ENCODE assay signal across 10 cellular contexts in genomic region chr21:15060776-15061175, GRCh38. TPM values are rescaled to one million over a fixed set of nuclear protein-coding genes. Genes with fewer than 3 reads are reported as not detected.
DNase-seq lines count a peak whose midpoint lies in the region; ATAC-seq, FAIRE-seq and TF ChIP-seq lines count a peak whose summit lies in the region.
"Had no signal": no experiment of that assay in that cellular context is flagged by ENCODE, and none has a peak within 500 bp of the region (broad histone marks: within the 10 kb centered on the region; RNA-seq: fewer than 3 reads in every experiment).

No MANE protein-coding gene starts in this region.

- no peak for DNase-seq in AG04449 (ENCODE audit: low read depth, low spot score)
- DNase-seq in H54 (ENCODE audit: insufficient read length, low spot score) = no peak
- DNase-seq in activated naive CD8-positive, alpha-beta T cell treated with anti-CD3 and anti-CD28 coated beads for 36 hours = no peak
- DNase-seq in kidney tubule cell (ENCODE audit: low spot score) = peak; percentile 58
- no peak for DNase-seq in KG1 (lab: John Stamatoyannopoulos, UW)
- no peak for DNase-seq in NCI-H2107 (lab: John Stamatoyannopoulos, UW)
- DNase-seq in activated naive CD4-positive, alpha-beta T cell treated with anti-CD3 and anti-CD28 coated beads, Interleukin-2, amount 10 ng/mL, durations not matched to agents 7 days and 5 days = no peak
- DNase-seq: activated CD8-positive, alpha-beta memory T cell treated with anti-CD3 and anti-CD28 coated beads, Interleukin-2, amount 10 ng/mL, durations not matched to agents 7 days and 5 days; NK-92 treated with Interleukin-12 subunit alpha and Interleukin-12 subunit beta, amount 100 ng/mL, for 24 hours had no signal

- CTCF ChIA-PET in AG04449 (lab: Yijun Ruan, JAX) = no interaction called here
- CTCF ChIA-PET in activated naive CD4-positive, alpha-beta T cell treated with anti-CD3 and anti-CD28 coated beads, Interleukin-2, amount 10 ng/mL, durations not matched to agents 7 days and 5 days (lab: Charles Lee) = no interaction called here

- peak overlapping the region; percentile 18 for H3K27ac Mint-ChIP-seq in activated naive CD8-positive, alpha-beta T cell treated with anti-CD3 and anti-CD28 coated beads for 36 hours
- H3K27ac Mint-ChIP-seq in activated naive CD4-positive, alpha-beta T cell treated with anti-CD3 and anti-CD28 coated beads, Interleukin-2, amount 10 ng/mL, durations not matched to agents 7 days and 5 days = no peak overlapping the region
- H3K27ac Mint-ChIP-seq: activated CD8-positive, alpha-beta memory T cell treated with anti-CD3 and anti-CD28 coated beads, Interleukin-2, amount 10 ng/mL, durations not matched to agents 7 days and 5 days had no signal

- no peak for TF ChIP-seq CTCF in AG04449 (IDR thresholded peaks at IDR 0.05; ENCODE audit: insufficient read depth, low read length, missing control alignments)

- POLR2A ChIA-PET in AG04449 (lab: Yijun Ruan, JAX) = no interaction called here

- H3K36me3 Mint-ChIP-seq in activated naive CD8-positive, alpha-beta T cell treated with anti-CD3 and anti-CD28 coated beads for 36 hours = peaks cover 8% of the 10 kb centered on the region
- peaks cover 6% of the 10 kb centered on the region for H3K36me3 Mint-ChIP-seq in activated naive CD4-positive, alpha-beta T cell treated with anti-CD3 and anti-CD28 coated beads, Interleukin-2, amount 10 ng/mL, durations not matched to agents 7 days and 5 days
- H3K36me3 Mint-ChIP-seq: activated CD8-positive, alpha-beta memory T cell treated with anti-CD3 and anti-CD28 coated beads, Interleukin-2, amount 10 ng/mL, durations not matched to agents 7 days and 5 days had no signal

- H3K4me3 Mint-ChIP-seq in activated naive CD8-positive, alpha-beta T cell treated with anti-CD3 and anti-CD28 coated beads for 36 hours = peak overlapping the region; percentile 27
- no peak overlapping the region for H3K4me3 Mint-ChIP-seq in activated naive CD4-positive, alpha-beta T cell treated with anti-CD3 and anti-CD28 coated beads, Interleukin-2, amount 10 ng/mL, durations not matched to agents 7 days and 5 days
- H3K4me3 Mint-ChIP-seq: activated CD8-positive, alpha-beta memory T cell treated with anti-CD3 and anti-CD28 coated beads, Interleukin-2, amount 10 ng/mL, durations not matched to agents 7 days and 5 days had no signal

- TF ChIP-seq POLR2A in H54 (IDR thresholded peaks at IDR 0.05; ENCODE audit: low read depth, low read length) = no peak

- peak; percentile 86 for FAIRE-seq in H54 (lab: Jason Lieb, UNC)

- H3K9me3 Mint-ChIP-seq in activated naive CD8-positive, alpha-beta T cell treated with anti-CD3 and anti-CD28 coated beads for 36 hours = no peaks in the 10 kb centered on the region
- no peaks in the 10 kb centered on the region for H3K9me3 Mint-ChIP-seq in activated naive CD4-positive, alpha-beta T cell treated with anti-CD3 and anti-CD28 coated beads, Interleukin-2, amount 10 ng/mL, durations not matched to agents 7 days and 5 days

- ATAC-seq in SK-N-SH treated with all-trans-retinoic acid at 6 μM for 48 hours = no peak
- ATAC-seq: activated CD8-positive, alpha-beta memory T cell treated with anti-CD3 and anti-CD28 coated beads, Interleukin-2, amount 10 ng/mL, durations not matched to agents 7 days and 5 days had no signal

- H3K4me3 ChIP-seq in AG04449 (ENCODE audit: low read depth, low read length) = peak overlapping the region; percentile 18

- H3K4me1 Mint-ChIP-seq in activated naive CD8-positive, alpha-beta T cell treated with anti-CD3 and anti-CD28 coated beads for 36 hours = peaks cover 66% of the 10 kb centered on the region
- peaks cover 68% of the 10 kb centered on the region for H3K4me1 Mint-ChIP-seq in activated naive CD4-positive, alpha-beta T cell treated with anti-CD3 and anti-CD28 coated beads, Interleukin-2, amount 10 ng/mL, durations not matched to agents 7 days and 5 days

- no peaks in the 10 kb centered on the region for H3K27me3 Mint-ChIP-seq in activated naive CD8-positive, alpha-beta T cell treated with anti-CD3 and anti-CD28 coated beads for 36 hours
- H3K27me3 Mint-ChIP-seq in activated naive CD4-positive, alpha-beta T cell treated with anti-CD3 and anti-CD28 coated beads, Interleukin-2, amount 10 ng/mL, durations not matched to agents 7 days and 5 days = no peaks in the 10 kb centered on the region

TF ChIP-seq in SK-N-SH treated with all-trans-retinoic acid at 6 μM for 48 hours, 23 proteins besides CTCF, POLR2A, EP300 and RAD21:
- TF ChIP-seq RARB (CRISPR knock-in tag; IDR thresholded peaks at IDR 0.05) = no peak
- TF ChIP-seq TOX (CRISPR knock-in tag; IDR thresholded peaks at IDR 0.05; ENCODE audit: borderline replicate concordance) = no peak
- TF ChIP-seq, protein P1, sequence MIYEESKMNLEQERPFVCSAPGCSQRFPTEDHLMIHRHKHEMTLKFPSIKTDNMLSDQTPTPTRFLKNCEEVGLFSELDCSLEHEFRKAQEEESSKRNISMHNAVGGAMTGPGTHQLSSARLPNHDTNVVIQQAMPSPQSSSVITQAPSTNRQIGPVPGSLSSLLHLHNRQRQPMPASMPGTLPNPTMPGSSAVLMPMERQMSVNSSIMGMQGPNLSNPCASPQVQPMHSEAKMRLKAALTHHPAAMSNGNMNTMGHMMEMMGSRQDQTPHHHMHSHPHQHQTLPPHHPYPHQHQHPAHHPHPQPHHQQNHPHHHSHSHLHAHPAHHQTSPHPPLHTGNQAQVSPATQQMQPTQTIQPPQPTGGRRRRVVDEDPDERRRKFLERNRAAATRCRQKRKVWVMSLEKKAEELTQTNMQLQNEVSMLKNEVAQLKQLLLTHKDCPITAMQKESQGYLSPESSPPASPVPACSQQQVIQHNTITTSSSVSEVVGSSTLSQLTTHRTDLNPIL (CRISPR knock-in tag; IDR thresholded peaks at IDR 0.05; ENCODE audit: low read depth) = no peak
- TF ChIP-seq ZC3H10 (CRISPR knock-in tag; IDR thresholded peaks at IDR 0.05) = no peak
- TF ChIP-seq ZNF70 (CRISPR knock-in tag; IDR thresholded peaks at IDR 0.05) = no peak
- TF ChIP-seq BACH2 (CRISPR knock-in tag; IDR thresholded peaks at IDR 0.05; ENCODE audit: borderline replicate concordance) = no peak
- TF ChIP-seq ZNF565 (CRISPR knock-in tag; conservative IDR thresholded peaks at IDR 0.05; ENCODE audit: low read depth) = no peak
- no peak for TF ChIP-seq TCF4 (CRISPR knock-in tag; IDR thresholded peaks at IDR 0.05; ENCODE audit: borderline replicate concordance)
- no peak for TF ChIP-seq TSHZ2 (CRISPR knock-in tag; IDR thresholded peaks at IDR 0.05)
- TF ChIP-seq SNAI2 (CRISPR knock-in tag; IDR thresholded peaks at IDR 0.05) = no peak
TF ChIP-seq in SK-N-SH treated with all-trans-retinoic acid at 6 μM for 48 hours: peak in this region for 0.

RNA-seq across cellular contexts. Expression of gene NRIP1, which starts 4.0 kb away (rescaled TPM):
- 10 to 100 TPM; 26.0 to 28.3 TPM for total RNA-seq in activated naive CD8-positive, alpha-beta T cell treated with anti-CD3 and anti-CD28 coated beads for 36 hours
